In genomic region chr2:170770008-170770303, GRCh38 we compare ENCODE assay signal across 8 cellular contexts. TPM values are rescaled to one million over a fixed set of nuclear protein-coding genes. Genes with fewer than 3 reads are reported as not detected.
DNase-seq lines count a peak whose midpoint lies in the region; ATAC-seq and TF ChIP-seq lines count a peak whose summit lies in the region.

No MANE protein-coding gene starts in this region.

- TF ChIP-seq POLR2A in Peyer's patch (IDR thresholded peaks at IDR 0.05), result no peak
- TF ChIP-seq POLR2A in gastrocnemius medialis (IDR thresholded peaks at IDR 0.05), result no peak

- no peak for ATAC-seq in gastrocnemius medialis
- no peak for ATAC-seq in GM19395 (IDR thresholded peaks at IDR 0.05; ENCODE audit: unreplicated experiment)
- no peak for ATAC-seq in HG03469 (IDR thresholded peaks at IDR 0.05; ENCODE audit: unreplicated experiment)
- ATAC-seq in HG02588 (IDR thresholded peaks at IDR 0.05; ENCODE audit: unreplicated experiment), result no peak

- H3K27ac ChIP-seq in A673 (ENCODE audit: low read depth, low read length, poor library complexity, severe bottlenecking) (no peak overlapping the region), GM23248 (no peak overlapping the region), Peyer's patch (no peak overlapping the region), gastrocnemius medialis (peak overlapping the region in 2 of 4 donors; percentile 54 to 61)

- H2AFZ ChIP-seq in GM23248, result peak overlapping the region; percentile 99

- H3K4me3 ChIP-seq in A673 (ENCODE audit: low read depth, low read length, poor library complexity, severe bottlenecking) (peak overlapping the region; percentile 49), GM23248 (peak overlapping the region; percentile 91), Peyer's patch (peak overlapping the region; percentile 54 to 68 (median 56)), fibroblast of the aortic adventitia (ENCODE audit: low read depth, low read length) (peak overlapping the region; percentile 68), gastrocnemius medialis (peak overlapping the region; percentile 71 to 81 (median 77))

- no peaks in the 10 kb centered on the region for H3K79me2 ChIP-seq in GM23248 (ENCODE audit: insufficient read depth)

- no peaks in the 10 kb centered on the region for H4K20me1 ChIP-seq in GM23248 (ENCODE audit: insufficient read depth)

- no peaks in the 10 kb centered on the region for H3K9me2 ChIP-seq in GM23248 (ENCODE audit: insufficient read depth)

- in situ Hi-C loops in GM23248 (cut with MboI), result no loop called here
- in situ Hi-C loops in gastrocnemius medialis (cut with MboI; ENCODE audit: low sequenced_read_pairs in 4 of 4), result no loop called here

- WGBS in GM23248 (ENCODE audit: low coverage in 1 of 2, low lambda C conversion rate in 2 of 2, missing lambda C conversion rate in 2 of 2), 2 experiments, result 0 to 2% methylated on average over 6 of the region's 6 CpGs

- H3K4me1 ChIP-seq in A673 (ENCODE audit: insufficient read depth, low read length, poor library complexity, severe bottlenecking) (peaks cover 7% of the 10 kb centered on the region), GM23248 (ENCODE audit: insufficient read depth) (no peaks in the 10 kb centered on the region), Peyer's patch (peaks cover 0 to 4% (median 2%) of the 10 kb centered on the region in 4 donors), gastrocnemius medialis (peaks cover 0 to 6% of the 10 kb centered on the region in 2 donors)

- H3K4me2 ChIP-seq in GM23248 (ENCODE audit: unreplicated experiment), result peak overlapping the region; percentile 91

- no TSS peak for BruUV-seq in A673 (replicated peaks; lab: Mats Ljungman, UMichigan)

- intact Hi-C loops in A673 (cut with micrococcal nuclease; ENCODE audit: unreplicated experiment) (no loop called here), gastrocnemius medialis (cut with DNase I; ENCODE audit: low total_unique reads) (loop anchor here (2.0 kb wide), 1 partner anchor 45 kb away; no protein-coding TSS in a partner anchor)

- POLR2A ChIA-PET in A673 (lab: Charles Lee; ENCODE audit: low non-redundant PET), result no interaction called here

- H3K36me3 ChIP-seq in A673 (ENCODE audit: insufficient read depth, low read length, poor library complexity, severe bottlenecking), result no peaks in the 10 kb centered on the region
- H3K36me3 ChIP-seq in GM23248 (ENCODE audit: low read depth), result no peaks in the 10 kb centered on the region
- H3K36me3 ChIP-seq in Peyer's patch, result no peaks in the 10 kb centered on the region
- no peaks in the 10 kb centered on the region for H3K36me3 ChIP-seq in gastrocnemius medialis

- CTCF ChIA-PET in A673 (lab: Charles Lee), result interaction anchor here (0.9 kb wide), 1 partner anchor 44 kb away, joined by 3 read pairs; no protein-coding TSS in a partner anchor

- peaks cover 5% of the 10 kb centered on the region; the same call in 1 of the 2 replicates for H3F3A ChIP-seq in GM23248 (ENCODE audit: insufficient read depth)

- DNase-seq in A673 (ENCODE audit: low spot score) (no peak), GM23248 (no peak), Peyer's patch (no peak), fibroblast of the aortic adventitia (ENCODE audit: low read depth) (no peak), gastrocnemius medialis (no peak)

- H3K9ac ChIP-seq in GM23248, result peak overlapping the region; percentile 70

- H3K9me3 ChIP-seq in A673 (ENCODE audit: low read depth, low read length, poor library complexity, severe bottlenecking) (no peaks in the 10 kb centered on the region), GM23248 (ENCODE audit: low read depth) (no peaks in the 10 kb centered on the region), Peyer's patch (no peaks in the 10 kb centered on the region), gastrocnemius medialis (no peaks in the 10 kb centered on the region)

- no peak for TF ChIP-seq CTCF in A673 (conservative IDR thresholded peaks at IDR 0.05; ENCODE audit: low read depth, low read length)
- TF ChIP-seq CTCF in Peyer's patch (IDR thresholded peaks at IDR 0.05), result no peak
- TF ChIP-seq CTCF in fibroblast of the aortic adventitia (IDR thresholded peaks at IDR 0.05; ENCODE audit: insufficient read depth, low read length), result no peak
- no peak for TF ChIP-seq CTCF in gastrocnemius medialis (IDR thresholded peaks at IDR 0.05 in 4 of 5, conservative IDR thresholded peaks at IDR 0.05 in 1 of 5)

- H3K27me3 ChIP-seq in A673 (replicated peaks; ENCODE audit: insufficient read depth, low read depth, low read length, poor library complexity) (peaks cover 32% of the 10 kb centered on the region), GM23248 (replicated peaks; ENCODE audit: insufficient read depth) (peaks cover 8% of the 10 kb centered on the region; the same call in 1 of the 2 replicates), Peyer's patch (no peaks in the 10 kb centered on the region), gastrocnemius medialis (no peaks in the 10 kb centered on the region)

RNA-seq across cellular contexts. Expression of gene ERICH2, which starts 0.2 kb away (rescaled TPM):
- total RNA-seq in A673 (2021) (not detected in 2 replicates), Peyer's patch (not detected), fibroblast of the aortic adventitia (ENCODE audit: low replicate concordance) (4.0 TPM in 1 of 2 replicates, not detected in the other), gastrocnemius medialis (not detected)
- total RNA-seq in GM23248 (2014; rRNA removed; shearing (Covaris generic)), result not detected in 2 replicates
- polyA plus RNA-seq in GM23248 (2016; fragmentation: Nextera tagmentation; extraction: Ambion mirVana), result not detected in 2 replicates

RNA-seq across cellular contexts. Expression of gene GAD1, which starts 46.7 kb away (rescaled TPM):
- 0.70 and 1.1 TPM in 2 replicates for total RNA-seq in A673 (2021)
- total RNA-seq in GM23248 (2014; rRNA removed; shearing (Covaris generic)), result 0.13 and 2.6 TPM in 2 replicates
- 0.49 and 0.81 TPM in 2 replicates for polyA plus RNA-seq in GM23248 (2016; fragmentation: Nextera tagmentation; extraction: Ambion mirVana)
- not detected for total RNA-seq in Peyer's patch
- total RNA-seq in fibroblast of the aortic adventitia (ENCODE audit: low replicate concordance), result not detected in 2 replicates
- total RNA-seq in gastrocnemius medialis, result not detected

RNA-seq across cellular contexts. Expression of gene SP5, which starts 54.8 kb away (rescaled TPM):
- total RNA-seq in A673 (2021) (not detected in 2 replicates), Peyer's patch (1 to 10 TPM in 1 of 4 donors, under 1 TPM in 2, not detected in 1; 0.40 to 2.8 (median 0.88) TPM), fibroblast of the aortic adventitia (ENCODE audit: low replicate concordance) (not detected in 2 replicates), gastrocnemius medialis (under 1 TPM in 3 of 4 donors, not detected in 1; 0.29 to 0.44 (median 0.39) TPM)
- not detected in 2 replicates for total RNA-seq in GM23248 (2014; rRNA removed; shearing (Covaris generic))
- polyA plus RNA-seq in GM23248 (2016; fragmentation: Nextera tagmentation; extraction: Ambion mirVana), result not detected in 2 replicates
